Comparison of ENCODE assay signal across 9 cellular contexts in genomic region chr17:74431568-74432483, GRCh38. TPM values are rescaled to one million over a fixed set of nuclear protein-coding genes. Genes with fewer than 3 reads are reported as not detected.
DNase-seq lines count a peak whose midpoint lies in the region; ATAC-seq and TF ChIP-seq lines count a peak whose summit lies in the region.
"Had no signal": no experiment of that assay in that cellular context is flagged by ENCODE, and none has a peak within 500 bp of the region (broad histone marks: within the 10 kb centered on the region; RNA-seq: fewer than 3 reads in every experiment).

A gene with protein sequence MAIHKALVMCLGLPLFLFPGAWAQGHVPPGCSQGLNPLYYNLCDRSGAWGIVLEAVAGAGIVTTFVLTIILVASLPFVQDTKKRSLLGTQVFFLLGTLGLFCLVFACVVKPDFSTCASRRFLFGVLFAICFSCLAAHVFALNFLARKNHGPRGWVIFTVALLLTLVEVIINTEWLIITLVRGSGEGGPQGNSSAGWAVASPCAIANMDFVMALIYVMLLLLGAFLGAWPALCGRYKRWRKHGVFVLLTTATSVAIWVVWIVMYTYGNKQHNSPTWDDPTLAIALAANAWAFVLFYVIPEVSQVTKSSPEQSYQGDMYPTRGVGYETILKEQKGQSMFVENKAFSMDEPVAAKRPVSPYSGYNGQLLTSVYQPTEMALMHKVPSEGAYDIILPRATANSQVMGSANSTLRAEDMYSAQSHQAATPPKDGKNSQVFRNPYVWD (plus strand): TSS chr17:74432088. CDS start chr17:74439777, 7,689 bp downstream.

- peak in 1 of 2 donors; percentile 63 for TF ChIP-seq POLR2A in adrenal gland (IDR thresholded peaks at IDR 0.05)

- peak within 1 kb of the TSS; percentile 4 for H2AFZ ChIP-seq in hepatocyte

- CTCF ChIA-PET in BJ (lab: Yijun Ruan, JAX), result interaction anchor here (2.1 kb wide), 1 partner anchor 25 kb away, joined by 8 read pairs; no protein-coding TSS in a partner anchor

- intact Hi-C loops in adrenal gland (cut with DNase I), result no loop called here

- H3K27me3 ChIP-seq in BJ (ENCODE audit: control insufficient read depth, insufficient read depth, low read length), result peaks cover 17% of the 10 kb centered on the region
- no peaks in the 10 kb centered on the region for H3K27me3 ChIP-seq in NT2/D1 (ENCODE audit: insufficient read depth, insufficient read length)
- H3K27me3 ChIP-seq in adrenal gland, result no peaks in the 10 kb centered on the region
- H3K27me3 ChIP-seq in hepatocyte, result no peaks in the 10 kb centered on the region

- TF ChIP-seq CTCF in BJ (IDR thresholded peaks at IDR 0.05; ENCODE audit: insufficient read depth, low read depth, low read length) (no peak), adrenal gland (IDR thresholded peaks at IDR 0.05) (no peak), hepatocyte (IDR thresholded peaks at IDR 0.05; ENCODE audit: poor library complexity) (no peak), retinal pigment epithelial cell (conservative IDR thresholded peaks at IDR 0.05; ENCODE audit: low read depth, low read length) (no peak)

- peaks cover 5% of the 10 kb centered on the region for H4K20me1 ChIP-seq in hepatocyte (ENCODE audit: insufficient read depth, poor library complexity, severe bottlenecking)

- peak within 1 kb of the TSS; percentile 89 for H3K4me2 ChIP-seq in hepatocyte

- POLR2A ChIA-PET in BJ (lab: Charles Lee), result no interaction called here

- H3K4me3 ChIP-seq in BJ (ENCODE audit: low read depth, low read length), result peak within 1 kb of the TSS; percentile 19
- H3K4me3 ChIP-seq in NT2/D1 (ENCODE audit: insufficient read length, low read depth), result peak within 1 kb of the TSS; percentile 72
- peak within 1 kb of the TSS; percentile 6 to 91 (median 43) for H3K4me3 ChIP-seq in adrenal gland
- H3K4me3 ChIP-seq in hepatocyte, result peak within 1 kb of the TSS; percentile 79
- H3K4me3 ChIP-seq in retinal pigment epithelial cell (ENCODE audit: low read length), result peak within 1 kb of the TSS; percentile 76

- H3K36me3 ChIP-seq in BJ (ENCODE audit: control insufficient read depth, insufficient read depth, low read length) (no peaks in the 10 kb centered on the region), NT2/D1 (ENCODE audit: insufficient read depth, insufficient read length, low read length) (peaks cover 36% of the 10 kb centered on the region), adrenal gland (replicated peaks in 1 of 2) (no peaks in the 10 kb centered on the region), hepatocyte (replicated peaks; ENCODE audit: insufficient read depth, low read depth) (no peaks in the 10 kb centered on the region)

- H3K27ac ChIP-seq in adrenal gland (peak within 1 kb of the TSS; percentile 37 to 93 (median 89)), hepatocyte (peak within 1 kb of the TSS; percentile 99)

- no peaks in the 10 kb centered on the region for H3K9me2 ChIP-seq in hepatocyte (replicated peaks; ENCODE audit: insufficient read depth)

- H3K79me2 ChIP-seq in hepatocyte, result peaks cover 57% of the 10 kb centered on the region

- WGBS in adrenal gland, 4 donors, result 0 to 1% (median 1%) methylated on average over 44 to 89 of the region's 89 CpGs
- WGBS in hepatocyte (ENCODE audit: low lambda C conversion rate, missing lambda C conversion rate), result 2% methylated on average over 63 of the region's 89 CpGs

- peak; percentile 37 for ATAC-seq in HG02870 (IDR thresholded peaks at IDR 0.05; ENCODE audit: unreplicated experiment)
- ATAC-seq in HG02798 (IDR thresholded peaks at IDR 0.05; ENCODE audit: poor library complexity, unreplicated experiment), result no peak

- no peaks in the 10 kb centered on the region for H3K9me3 ChIP-seq in NT2/D1 (ENCODE audit: insufficient read depth, low read length)
- H3K9me3 ChIP-seq in adrenal gland (replicated peaks in 1 of 3), result no peaks in the 10 kb centered on the region
- H3K9me3 ChIP-seq in hepatocyte (ENCODE audit: low read depth), result no peaks in the 10 kb centered on the region

- DNase-seq in BJ (ENCODE audit: low read depth), result no peak
- no peak for DNase-seq in NT2/D1 (ENCODE audit: low read depth, low spot score)
- DNase-seq in adrenal gland, result peak; percentile 66 to 81 (median 72)
- peak; percentile 95 for DNase-seq in hepatocyte (ENCODE audit: low spot score)
- peak; percentile 46 for DNase-seq in retinal pigment epithelial cell (ENCODE audit: low read depth)
- DNase-seq in GOT3 (lab: John Stamatoyannopoulos, UW), result no peak

- H3K9ac ChIP-seq in NT2/D1 (ENCODE audit: insufficient read length, low read depth), result peak within 1 kb of the TSS; percentile 88

- H3K4me1 ChIP-seq in NT2/D1 (ENCODE audit: insufficient read depth, insufficient read length) (peaks cover 34% of the 10 kb centered on the region), adrenal gland (replicated peaks in 1 of 2) (peaks cover 23 to 33% of the 10 kb centered on the region in 2 donors), hepatocyte (ENCODE audit: insufficient read depth) (peaks cover 57% of the 10 kb centered on the region)

RNA-seq across cellular contexts. Expression of the gene that starts here (rescaled TPM):
- polyA plus RNA-seq in BJ (2011; rRNA removed) (0.06 and 0.33 TPM in 2 replicates), adrenal gland (10 to 100 TPM in 2 of 3 donors, 1 to 10 TPM in 1; 2.7 to 29.8 (median 18.2) TPM), hepatocyte (233 and 237 TPM in 2 replicates)
- 0.43 TPM in 1 of 2 replicates, not detected in the other for polyA minus RNA-seq in BJ (2011; rRNA and poly(A)+ RNA removed)
- total RNA-seq in adrenal gland (10 to 100 TPM; 20.1 to 67.2 (median 32.3) TPM), hepatocyte (150 and 159 TPM in 2 replicates)
- total RNA-seq: pulmonary artery endothelial cell had no signal

Comparison
In these comparisons a context has a peak if more than half of its experiments do, and no peak if none do; other contexts are left out.
1. DNase-seq: peak in adrenal gland (7 of 7), hepatocyte (single experiment) and retinal pigment epithelial cell (single experiment); none in BJ (single experiment), NT2/D1 (single experiment) and GOT3 (single experiment).
2. H3K4me3 ChIP-seq: peak in every context shown above with its lines; median percentile 79 in hepatocyte; 76 in retinal pigment epithelial cell; 72 in NT2/D1; 43 in adrenal gland; 19 in BJ.